Comparison of ENCODE assay signal across 8 cellular contexts in the genomic region with DNA sequence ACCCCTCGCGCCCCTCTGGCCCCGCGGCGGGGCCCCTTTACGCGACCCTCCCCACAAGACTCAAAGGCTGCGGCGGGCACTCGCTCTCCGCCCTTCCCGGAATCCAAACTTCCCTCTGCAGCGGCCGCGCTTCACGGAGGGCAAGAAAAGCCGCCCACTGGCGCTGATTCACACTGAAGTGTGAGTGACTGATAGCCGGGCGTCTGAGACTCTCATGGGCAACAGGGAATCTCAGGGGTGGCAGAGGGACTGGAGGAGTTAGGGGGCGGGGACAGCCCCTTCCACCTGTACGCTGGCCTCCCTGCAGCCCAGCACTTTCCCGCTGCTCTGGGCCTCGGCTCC. TPM values are rescaled to one million over a fixed set of nuclear protein-coding genes. Genes with fewer than 3 reads are reported as not detected.
DNase-seq lines count a peak whose midpoint lies in the region; ATAC-seq, FAIRE-seq and TF ChIP-seq lines count a peak whose summit lies in the region.

No MANE protein-coding gene starts in this region.

- peak; percentile 10 for ATAC-seq in WTC11
- ATAC-seq in naive thymus-derived CD4-positive, alpha-beta T cell, result no peak

- DNase-seq in SIG-M5 treated with dmso at 0.1 percent for 504 hours (lab: John Stamatoyannopoulos, UW; ENCODE audit: unreplicated experiment), result peak; percentile 26
- DNase-seq in SIG-M5 (lab: John Stamatoyannopoulos, UW), result no peak
- DNase-seq in WTC11 (ENCODE audit: low spot score), result peak; percentile 27
- DNase-seq in endothelial cell of umbilical vein (ENCODE audit: low read depth, low spot score), result peak; percentile 37
- peak in 2 of 9 donors; percentile 16 to 63 for DNase-seq in naive thymus-derived CD4-positive, alpha-beta T cell
- no peak for DNase-seq in vagina (ENCODE audit: extremely low spot score in 2 of 2)
- DNase-seq in G401 (ENCODE audit: low spot score), result no peak
- DNase-seq in NCI-H146 (lab: John Stamatoyannopoulos, UW), result no peak

- peaks cover 21% of the 10 kb centered on the region for H3K27me3 Mint-ChIP-seq in WTC11 (ENCODE audit: low read depth)
- no peaks in the 10 kb centered on the region for H3K27me3 Mint-ChIP-seq in naive thymus-derived CD4-positive, alpha-beta T cell

- H3K9me3 Mint-ChIP-seq in WTC11, result no peaks in the 10 kb centered on the region
- no peaks in the 10 kb centered on the region for H3K9me3 Mint-ChIP-seq in naive thymus-derived CD4-positive, alpha-beta T cell

- H3K4me3 Mint-ChIP-seq in WTC11, result peak overlapping the region; percentile 76
- peak overlapping the region; percentile 78 to 88 (median 86) for H3K4me3 Mint-ChIP-seq in naive thymus-derived CD4-positive, alpha-beta T cell

- dilution Hi-C loops in endothelial cell of umbilical vein (cut with MboI; ENCODE audit: extremely low pct_ligation_motif_present, low sequenced_read_pairs), result no loop called here

- H3K27me3 ChIP-seq in endothelial cell of umbilical vein (ENCODE audit: control insufficient read depth in 2 of 2, insufficient read depth in 2 of 2, low read length in 2 of 2), result no peaks in the 10 kb centered on the region
- H3K27me3 ChIP-seq in naive thymus-derived CD4-positive, alpha-beta T cell (ENCODE audit: control insufficient read depth in 2 of 2, insufficient read depth in 2 of 2, low read length in 2 of 2), result no peaks in the 10 kb centered on the region
- H3K27me3 ChIP-seq in vagina, result no peaks in the 10 kb centered on the region

- H3K79me2 ChIP-seq in endothelial cell of umbilical vein (ENCODE audit: control insufficient read depth, insufficient read depth, low read length), result peaks cover 25% of the 10 kb centered on the region

- BruUV-seq in endothelial cell of umbilical vein (replicated peaks; lab: Mats Ljungman, UMichigan), result no TSS peak

- H3K4me1 Mint-ChIP-seq in WTC11, result peaks cover 21% of the 10 kb centered on the region
- peaks cover 37 to 59% (median 47%) of the 10 kb centered on the region in 7 donors for H3K4me1 Mint-ChIP-seq in naive thymus-derived CD4-positive, alpha-beta T cell

- TF ChIP-seq POLR2A in endothelial cell of umbilical vein (IDR thresholded peaks at IDR 0.05; ENCODE audit: low read depth, low read length) (no peak), vagina (IDR thresholded peaks at IDR 0.05) (no peak)

- H3K36me3 ChIP-seq in endothelial cell of umbilical vein (ENCODE audit: control insufficient read depth in 2 of 2, extremely low read depth in 1 of 2, insufficient read depth in 2 of 2, low read length in 2 of 2) (no peaks in the 10 kb centered on the region), vagina (no peaks in the 10 kb centered on the region)
- H3K36me3 ChIP-seq in naive thymus-derived CD4-positive, alpha-beta T cell (ENCODE audit: control insufficient read depth in 2 of 3, insufficient read depth in 3 of 3, low read length in 3 of 3), result no peaks in the 10 kb centered on the region

- H4K20me1 ChIP-seq in endothelial cell of umbilical vein (replicated peaks; ENCODE audit: control insufficient read depth, extremely low read depth, insufficient read depth, low read length), result no peaks in the 10 kb centered on the region

- CTCF ChIA-PET in WTC11 (lab: Charles Lee) (no interaction called here), endothelial cell of umbilical vein (lab: Charles Lee) (interaction anchor here (2.8 kb wide), 1 partner anchor 29 kb away, joined by 14 read pairs; no protein-coding TSS in a partner anchor)
- CTCF ChIA-PET in naive thymus-derived CD4-positive, alpha-beta T cell (lab: Charles Lee), result no interaction called here

- H3K27ac ChIP-seq in endothelial cell of umbilical vein (ENCODE audit: insufficient read depth, low read depth, low read length) (peak overlapping the region; percentile 76), vagina (peak overlapping the region; percentile 90)
- H3K27ac ChIP-seq in naive thymus-derived CD4-positive, alpha-beta T cell (ENCODE audit: low read depth, low read length), result peak overlapping the region; percentile 48

- no peaks in the 10 kb centered on the region for H3K36me3 Mint-ChIP-seq in WTC11
- H3K36me3 Mint-ChIP-seq in naive thymus-derived CD4-positive, alpha-beta T cell, result no peaks in the 10 kb centered on the region

- H3K4me3 ChIP-seq in endothelial cell of umbilical vein (replicated peaks in 1 of 3; ENCODE audit: insufficient read depth in 1 of 3, low read depth in 1 of 3, low read length in 3 of 3), result peak overlapping the region; percentile 26 to 60 (median 49)
- peak overlapping the region; percentile 58 for H3K4me3 ChIP-seq in naive thymus-derived CD4-positive, alpha-beta T cell (ENCODE audit: low read length)
- peak overlapping the region; percentile 59 to 73 for H3K4me3 ChIP-seq in vagina

- H3K9me3 ChIP-seq in endothelial cell of umbilical vein (replicated peaks; ENCODE audit: control insufficient read depth, insufficient read depth, low read length) (no peaks in the 10 kb centered on the region), vagina (no peaks in the 10 kb centered on the region)
- H3K9me3 ChIP-seq in naive thymus-derived CD4-positive, alpha-beta T cell (ENCODE audit: control insufficient read depth in 2 of 3, low read length in 3 of 3), result no peaks in the 10 kb centered on the region

- peak overlapping the region; percentile 57 for H3K4me2 ChIP-seq in endothelial cell of umbilical vein (ENCODE audit: insufficient read depth, low read length)

- H3K9ac ChIP-seq in endothelial cell of umbilical vein (replicated peaks; ENCODE audit: extremely low read depth, insufficient read depth, low read length), result peak overlapping the region; percentile 38

- intact Hi-C loops in endothelial cell of umbilical vein (cut with micrococcal nuclease) (no loop called here), vagina (cut with DNase I) (no loop called here)
- intact Hi-C loops in naive thymus-derived CD4-positive, alpha-beta T cell (cut with micrococcal nuclease), result no loop called here

- peak; percentile 83 for FAIRE-seq in endothelial cell of umbilical vein (lab: Jason Lieb, UNC)

- no peaks in the 10 kb centered on the region for H3K9me1 ChIP-seq in endothelial cell of umbilical vein (replicated peaks; ENCODE audit: control insufficient read depth, extremely low read depth, insufficient read depth, low read length)

- POLR2A ChIA-PET in WTC11 (lab: Charles Lee) (no interaction called here), endothelial cell of umbilical vein (lab: Charles Lee) (no interaction called here)
- POLR2A ChIA-PET in naive thymus-derived CD4-positive, alpha-beta T cell (lab: Charles Lee), result interaction anchor here (0.7 kb wide), 1 partner anchor 48 kb away, joined by 4 read pairs; no protein-coding TSS in a partner anchor

- H3K4me1 ChIP-seq in endothelial cell of umbilical vein (ENCODE audit: control insufficient read depth, extremely low read depth, insufficient read depth, low read length) (peaks cover 50% of the 10 kb centered on the region), vagina (peaks cover 54% of the 10 kb centered on the region)
- H3K4me1 ChIP-seq in naive thymus-derived CD4-positive, alpha-beta T cell (ENCODE audit: control insufficient read depth in 2 of 2, insufficient read depth in 2 of 2, low read length in 2 of 2), result peaks cover 18 to 32% of the 10 kb centered on the region in 2 donors

- TF ChIP-seq CTCF in WTC11 (IDR thresholded peaks at IDR 0.05) (no peak), endothelial cell of umbilical vein (IDR thresholded peaks at IDR 0.05; ENCODE audit: extremely low read depth in 1 of 2, insufficient read depth in 1 of 2, low read depth in 1 of 2, low read length in 2 of 2) (no peak), vagina (IDR thresholded peaks at IDR 0.05) (no peak)

- peak overlapping the region; percentile 53 for H2AFZ ChIP-seq in endothelial cell of umbilical vein (ENCODE audit: low read depth, low read length)

- no peak overlapping the region for H3K27ac Mint-ChIP-seq in WTC11
- H3K27ac Mint-ChIP-seq in naive thymus-derived CD4-positive, alpha-beta T cell, result peak overlapping the region in 8 of 9 donors; percentile 40 to 88 (median 70)

- in situ Hi-C loops in G401 (cut with HindIII; ENCODE audit: low sequenced_read_pairs), result no loop called here

RNA-seq across cellular contexts. Expression of a gene that starts 0.7 kb away (rescaled TPM):
- 43.2 to 49.1 TPM (median 44.5 TPM) in 3 replicates for total RNA-seq in WTC11 (2021)
- 69.2 and 73.1 TPM in 2 replicates for total RNA-seq in endothelial cell of umbilical vein
- 62.9 and 73.9 TPM in 2 replicates for polyA plus RNA-seq in endothelial cell of umbilical vein
- 21.9 and 32.7 TPM in 2 replicates for polyA plus RNA-seq in endothelial cell of umbilical vein (2011; cell fraction: cytosol; rRNA removed)
- 220 and 232 TPM in 2 replicates for polyA plus RNA-seq in endothelial cell of umbilical vein (2011; cell fraction: nucleus; rRNA removed)
- polyA plus RNA-seq in endothelial cell of umbilical vein (2012), result 24.3 and 30.0 TPM in 2 replicates
- 149 and 192 TPM in 2 replicates for polyA minus RNA-seq in endothelial cell of umbilical vein
- polyA minus RNA-seq in endothelial cell of umbilical vein (2011; cell fraction: cytosol; rRNA and poly(A)+ RNA removed), result 7.4 TPM
- 74.5 and 84.1 TPM in 2 replicates for polyA minus RNA-seq in endothelial cell of umbilical vein (2011; cell fraction: nucleus; rRNA and poly(A)+ RNA removed)
- 100 to 1,000 TPM in 1 of 5 experiments, 10 to 100 TPM in 4; 22.7 to 269 (median 59.6) TPM for total RNA-seq in naive thymus-derived CD4-positive, alpha-beta T cell
- 10 to 100 TPM in 1 of 2 donors, 1 to 10 TPM in 1; 5.9 to 11.3 TPM for polyA plus RNA-seq in naive thymus-derived CD4-positive, alpha-beta T cell
- total RNA-seq in vagina, result 102 TPM
- 9.0 TPM in 2 replicates for total RNA-seq in G401 (2014; rRNA removed; shearing (Covaris generic))

RNA-seq across cellular contexts. Expression of a gene that starts 37.4 kb away (rescaled TPM):
- 39.3 to 44.4 TPM (median 41.5 TPM) in 3 replicates for total RNA-seq in WTC11 (2021)
- total RNA-seq in endothelial cell of umbilical vein, result 49.0 and 52.1 TPM in 2 replicates
- 37.7 and 40.4 TPM in 2 replicates for polyA plus RNA-seq in endothelial cell of umbilical vein
- polyA plus RNA-seq in endothelial cell of umbilical vein (2011; cell fraction: cytosol; rRNA removed), result 36.9 and 45.5 TPM in 2 replicates
- 77.9 and 79.6 TPM in 2 replicates for polyA plus RNA-seq in endothelial cell of umbilical vein (2011; cell fraction: nucleus; rRNA removed)
- 38.1 and 44.1 TPM in 2 replicates for polyA plus RNA-seq in endothelial cell of umbilical vein (2012)
- polyA minus RNA-seq in endothelial cell of umbilical vein, result 26.4 and 28.3 TPM in 2 replicates
- 8.7 TPM for polyA minus RNA-seq in endothelial cell of umbilical vein (2011; cell fraction: cytosol; rRNA and poly(A)+ RNA removed)
- 12.2 and 25.3 TPM in 2 replicates for polyA minus RNA-seq in endothelial cell of umbilical vein (2011; cell fraction: nucleus; rRNA and poly(A)+ RNA removed)
- total RNA-seq in naive thymus-derived CD4-positive, alpha-beta T cell, result 10 to 100 TPM; 39.4 to 56.0 (median 43.6) TPM
- polyA plus RNA-seq in naive thymus-derived CD4-positive, alpha-beta T cell, result 10 to 100 TPM; 33.6 to 55.3 TPM
- total RNA-seq in vagina, result 57.0 TPM
- total RNA-seq in G401 (2014; rRNA removed; shearing (Covaris generic)), result 42.9 and 57.7 TPM in 2 replicates

RNA-seq across cellular contexts. Expression of a gene that starts 50.1 kb away (rescaled TPM):
- total RNA-seq in WTC11 (2021) (164 to 178 TPM (median 167 TPM) in 3 replicates), endothelial cell of umbilical vein (280 and 305 TPM in 2 replicates), vagina (228 TPM)
- 219 and 240 TPM in 2 replicates for polyA plus RNA-seq in endothelial cell of umbilical vein
- 224 and 238 TPM in 2 replicates for polyA plus RNA-seq in endothelial cell of umbilical vein (2011; cell fraction: cytosol; rRNA removed)
- 419 and 491 TPM in 2 replicates for polyA plus RNA-seq in endothelial cell of umbilical vein (2011; cell fraction: nucleus; rRNA removed)
- polyA plus RNA-seq in endothelial cell of umbilical vein (2012), result 207 and 220 TPM in 2 replicates
- 189 and 232 TPM in 2 replicates for polyA minus RNA-seq in endothelial cell of umbilical vein
- 23.2 TPM for polyA minus RNA-seq in endothelial cell of umbilical vein (2011; cell fraction: cytosol; rRNA and poly(A)+ RNA removed)
- polyA minus RNA-seq in endothelial cell of umbilical vein (2011; cell fraction: nucleus; rRNA and poly(A)+ RNA removed), result 162 and 211 TPM in 2 replicates
- total RNA-seq in naive thymus-derived CD4-positive, alpha-beta T cell, result 100 to 1,000 TPM; 211 to 300 (median 282) TPM
- polyA plus RNA-seq in naive thymus-derived CD4-positive, alpha-beta T cell, result 100 to 1,000 TPM; 152 to 164 TPM
- 82.3 and 121 TPM in 2 replicates for total RNA-seq in G401 (2014; rRNA removed; shearing (Covaris generic))

Comparison
In these comparisons a context has a peak if more than half of its experiments do, and no peak if none do; other contexts are left out.
1. DNase-seq: peak in SIG-M5 treated with dmso at 0.1 percent for 504 hours (single experiment), WTC11 (single experiment) and endothelial cell of umbilical vein (single experiment); none in SIG-M5 (single experiment), vagina (0 of 2), G401 (single experiment) and NCI-H146 (single experiment).
2. Peak in every context shown above with its lines, with median percentiles within 50 percentile points of each other: H3K27ac ChIP-seq and H3K4me3 ChIP-seq.